26 cellular contexts compared by ENCODE assay signal in genomic region chr2:218627939-218628338, GRCh38.
"Had no signal": no experiment of that assay in that cellular context is flagged by ENCODE, and none has a peak within 500 bp of the region (broad histone marks: within the 10 kb centered on the region; RNA-seq: fewer than 3 reads in every experiment).

No MANE protein-coding gene starts in this region.

- DNase-seq: activated CD4-positive, alpha-beta memory T cell treated with anti-CD3 and anti-CD28 coated beads for 36 hours; activated CD4-positive, alpha-beta T cell treated with anti-CD3 and anti-CD28 coated beads, Interleukin-2, amount 10 ng/mL, durations not matched to agents 24 days and 14 days; activated CD4-positive, CD25-positive, alpha-beta regulatory T cell treated with anti-CD3 and anti-CD28 coated beads, Interleukin-2, amount 50 U/mL, for 72 hours; activated effector memory CD4-positive, alpha-beta T cell treated with Interleukin-2 at 50 U/mL for 16 hours; activated naive CD4-positive, alpha-beta T cell treated with Interleukin-2 at 50 U/mL for 16 hours; activated T-cell treated with anti-CD3 and anti-CD28 coated beads, Interleukin-2, amount 50 U/mL, for 48 hours; amniotic stem cell; brain microvascular endothelial cell; caudate nucleus; islet precursor cell; left cardiac atrium; left ventricle myocardium superior; mucosa of descending colon; stimulated activated CD4-positive, alpha-beta T cell treated with anti-CD3 and anti-CD28 coated beads, Interleukin-15, amount 100 ng/mL, for 24 hours; stimulated activated CD4-positive, alpha-beta T cell treated with anti-CD3 and anti-CD28 coated beads, Interleukin-2, amount 100 ng/mL, for 24 hours; stimulated activated naive CD4-positive, alpha-beta T cell; T-helper 2 cell; testis; transverse colon had no signal

- H3K36me3 ChIP-seq: brain microvascular endothelial cell, right atrium auricular region, transverse colon had no signal

- H3K27ac Mint-ChIP-seq: activated CD4-positive, alpha-beta memory T cell treated with anti-CD3 and anti-CD28 coated beads for 36 hours; activated CD4-positive, alpha-beta T cell treated with anti-CD3 and anti-CD28 coated beads, Interleukin-2, amount 10 ng/mL, durations not matched to agents 24 days and 14 days; activated naive CD8-positive, alpha-beta T cell; natural killer cell treated with Interleukin-12 subunit alpha and Interleukin-12 subunit beta and Interleukin-15 and Interleukin-18, amount 100 ng/mL, for 72 hours had no signal

- H3K9me3 ChIP-seq: gastroesophageal sphincter, mucosa of descending colon, right atrium auricular region, testis, transverse colon had no signal

- ATAC-seq: gastroesophageal sphincter, left cardiac atrium, left ventricle myocardium superior, mucosa of descending colon had no signal

- H3K4me3 Mint-ChIP-seq: activated CD4-positive, alpha-beta memory T cell treated with anti-CD3 and anti-CD28 coated beads for 36 hours; activated CD4-positive, alpha-beta T cell treated with anti-CD3 and anti-CD28 coated beads, Interleukin-2, amount 10 ng/mL, durations not matched to agents 24 days and 14 days; activated naive CD8-positive, alpha-beta T cell; natural killer cell treated with Interleukin-12 subunit alpha and Interleukin-12 subunit beta and Interleukin-15 and Interleukin-18, amount 100 ng/mL, for 72 hours had no signal

- FAIRE-seq: astrocyte, endothelial cell of umbilical vein had no signal

- H3K4me3 ChIP-seq: gastroesophageal sphincter, hepatocyte, mucosa of descending colon, right atrium auricular region, testis, transverse colon had no signal

- H3K36me3 Mint-ChIP-seq: activated CD4-positive, alpha-beta memory T cell treated with anti-CD3 and anti-CD28 coated beads for 36 hours; activated naive CD8-positive, alpha-beta T cell; natural killer cell treated with Interleukin-12 subunit alpha and Interleukin-12 subunit beta and Interleukin-15 and Interleukin-18, amount 100 ng/mL, for 72 hours had no signal

- H2AFZ ChIP-seq: hepatocyte had no signal

- H3K27me3 ChIP-seq: brain microvascular endothelial cell, gastroesophageal sphincter, hepatocyte, right atrium auricular region, testis, transverse colon had no signal

- H3K27me3 Mint-ChIP-seq: activated CD4-positive, alpha-beta memory T cell treated with anti-CD3 and anti-CD28 coated beads for 36 hours; activated CD4-positive, alpha-beta T cell treated with anti-CD3 and anti-CD28 coated beads, Interleukin-2, amount 10 ng/mL, durations not matched to agents 24 days and 14 days; activated naive CD8-positive, alpha-beta T cell; natural killer cell treated with Interleukin-12 subunit alpha and Interleukin-12 subunit beta and Interleukin-15 and Interleukin-18, amount 100 ng/mL, for 72 hours had no signal

- H3K4me2 ChIP-seq: hepatocyte had no signal

- H3K4me1 ChIP-seq: right atrium auricular region, testis, transverse colon had no signal

- H3K27ac ChIP-seq: brain microvascular endothelial cell, gastroesophageal sphincter, hepatocyte, right atrium auricular region, testis, transverse colon had no signal

- H3K79me2 ChIP-seq: hepatocyte had no signal

- H3K9me3 Mint-ChIP-seq: activated CD4-positive, alpha-beta memory T cell treated with anti-CD3 and anti-CD28 coated beads for 36 hours; activated CD4-positive, alpha-beta T cell treated with anti-CD3 and anti-CD28 coated beads, Interleukin-2, amount 10 ng/mL, durations not matched to agents 24 days and 14 days; natural killer cell treated with Interleukin-12 subunit alpha and Interleukin-12 subunit beta and Interleukin-15 and Interleukin-18, amount 100 ng/mL, for 72 hours had no signal
